ENCODE assay signal across 23 cellular contexts in the genomic region with DNA sequence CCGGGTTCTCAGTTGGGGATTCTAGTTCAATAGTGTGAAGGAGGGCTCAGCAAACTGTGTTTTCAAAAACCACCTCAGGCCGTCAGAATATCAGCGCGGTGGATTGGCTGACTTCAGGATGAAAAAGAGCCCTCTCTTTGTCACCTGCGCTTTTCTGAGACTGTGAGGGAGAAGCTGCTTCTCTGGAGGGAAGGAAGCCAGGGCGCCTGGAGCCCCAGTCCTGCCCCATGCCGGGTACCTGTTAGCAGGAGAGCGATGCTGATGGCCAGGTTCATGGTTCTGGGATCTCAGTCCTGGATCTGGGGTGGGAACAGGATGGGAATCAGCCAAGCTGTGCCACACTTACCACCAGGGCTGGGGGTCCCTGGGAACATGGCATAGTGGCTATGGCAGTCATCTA. TPM values are rescaled to one million over a fixed set of nuclear protein-coding genes. Genes with fewer than 3 reads are reported as not detected.
DNase-seq lines count a peak whose midpoint lies in the region; ATAC-seq and TF ChIP-seq lines count a peak whose summit lies in the region.
"Had no signal": no experiment of that assay in that cellular context is flagged by ENCODE, and none has a peak within 500 bp of the region (broad histone marks: within the 10 kb centered on the region; RNA-seq: fewer than 3 reads in every experiment).

No MANE protein-coding gene starts in this region.

- no peaks in the 10 kb centered on the region for H3K79me1 ChIP-seq in mesenchymal stem cell (replicated peaks; ENCODE audit: low read length, poor library complexity, severe bottlenecking)

- no peak overlapping the region for H2BK120ac ChIP-seq in mesenchymal stem cell (ENCODE audit: low read depth, low read length)

- peaks cover 45% of the 10 kb centered on the region for H3K79me2 ChIP-seq in SK-N-SH (ENCODE audit: insufficient read depth)

- peak overlapping the region; percentile 90 for H3K4me2 ChIP-seq in SK-N-SH
- no peak overlapping the region for H3K4me2 ChIP-seq in mesenchymal stem cell (ENCODE audit: low read length, poor library complexity, severe bottlenecking)

- TF ChIP-seq EP300 in SK-N-SH (IDR thresholded peaks at IDR 0.05; ENCODE audit: borderline replicate concordance in 1 of 2, low read depth in 1 of 2, low read length in 1 of 2), result no peak

- H2BK15ac ChIP-seq in mesenchymal stem cell (ENCODE audit: low read depth, poor library complexity, severe bottlenecking), result no peak overlapping the region

- no peak overlapping the region for H2BK5ac ChIP-seq in mesenchymal stem cell (ENCODE audit: low read depth, low read length, poor library complexity, severe bottlenecking)

- H4K20me1 ChIP-seq in SK-N-SH (ENCODE audit: insufficient read depth), result peaks cover 38% of the 10 kb centered on the region

- no peaks in the 10 kb centered on the region for H3K9me3 Mint-ChIP-seq in activated T-cell treated with anti-CD3 and anti-CD28 coated beads, Interleukin-2, amount 50 U/mL, for 24 hours
- H3K9me3 Mint-ChIP-seq: naive thymus-derived CD4-positive, alpha-beta T cell had no signal

- DNase-seq in SK-N-SH (no peak), dorsolateral prefrontal cortex (no peak), mesenchymal stem cell (no peak), coronary artery (ENCODE audit: low spot score) (no peak), LoVo (ENCODE audit: low spot score) (no peak), NOMO-1 treated with dmso at 0.1 percent for 144 hours (lab: John Stamatoyannopoulos, UW; ENCODE audit: unreplicated experiment) (no peak)
- no peak for DNase-seq in activated T-cell treated with anti-CD3 and anti-CD28 coated beads, Interleukin-2, amount 50 U/mL, for 24 hours
- DNase-seq: activated CD4-positive, alpha-beta T cell treated with anti-CD3 and anti-CD28 coated beads, Interleukin-2, amount 50 U/mL, for 1 hour; activated naive CD4-positive, alpha-beta T cell treated with Interleukin-2 at 50 U/mL for 16 hours; DMS153; islet precursor cell; mammary epithelial cell; MG63; naive thymus-derived CD4-positive, alpha-beta T cell; NCI-H1694 treated with DMSO at 0.1 percent for 48 hours; psoas muscle; RPMI8226; testis had no signal

- no peak overlapping the region for H3K18ac ChIP-seq in mesenchymal stem cell (ENCODE audit: low read depth in 1 of 2, low read length in 2 of 2)

- TF ChIP-seq RAD21 in SK-N-SH (IDR thresholded peaks at IDR 0.05; ENCODE audit: low read length), result no peak

- no peak for ATAC-seq in SK-N-SH treated with all-trans-retinoic acid at 6 μM for 48 hours
- ATAC-seq: HepG2; naive thymus-derived CD4-positive, alpha-beta T cell; psoas muscle had no signal

- peaks cover 32% of the 10 kb centered on the region for H3F3A ChIP-seq in SK-N-SH (replicated peaks; ENCODE audit: insufficient read depth)

- H3K36me3 ChIP-seq in SK-N-SH (replicated peaks in 1 of 2; ENCODE audit: control insufficient read depth in 1 of 2, insufficient read depth in 2 of 2, low read length in 1 of 2) (peaks cover 22 to 33% of the 10 kb centered on the region in 2 experiments), mesenchymal stem cell (ENCODE audit: control insufficient read depth in 1 of 2, insufficient read depth in 2 of 2, low read depth in 1 of 2, low read length in 2 of 2) (peaks cover 0 to 30% of the 10 kb centered on the region in 2 experiments)

- no peaks in the 10 kb centered on the region for H3K27me3 ChIP-seq in SK-N-SH (ENCODE audit: insufficient read depth)
- H3K27me3 ChIP-seq in dorsolateral prefrontal cortex, result peaks cover 0 to 17% (median 0%) of the 10 kb centered on the region in 45 donors
- peaks cover 0 to 79% of the 10 kb centered on the region in 2 experiments for H3K27me3 ChIP-seq in mesenchymal stem cell (ENCODE audit: control insufficient read depth in 1 of 2, insufficient read depth in 1 of 2, low read length in 2 of 2)
- H3K27me3 ChIP-seq: MG63, testis had no signal

- CTCF ChIA-PET in SK-N-SH (lab: Yijun Ruan, JAX), result interaction anchor here (2.8 to 6.2 kb wide), 2 partner anchors 54 to 64 kb away, joined by 13 to 60 read pairs; no protein-coding TSS in a partner anchor

- H3K4ac ChIP-seq in mesenchymal stem cell (ENCODE audit: low read depth in 1 of 2, low read length in 2 of 2), result no peak overlapping the region

- H3K27ac ChIP-seq in SK-N-SH (ENCODE audit: low read depth in 2 of 2, low read length in 1 of 2), result no peak overlapping the region
- peak overlapping the region in 14 of 59 donors; percentile 7 to 97 (median 44) for H3K27ac ChIP-seq in dorsolateral prefrontal cortex
- no peak overlapping the region for H3K27ac ChIP-seq in mesenchymal stem cell (ENCODE audit: low read length, poor library complexity, severe bottlenecking)
- H3K27ac ChIP-seq in coronary artery, result no peak overlapping the region
- H3K27ac ChIP-seq: 22Rv1, epithelial cell of prostate, psoas muscle, testis had no signal

- no peak overlapping the region for H3K14ac ChIP-seq in mesenchymal stem cell (ENCODE audit: low read length in 2 of 2)

- no peak overlapping the region for H4K91ac ChIP-seq in mesenchymal stem cell (ENCODE audit: low read length)

- WGBS in SK-N-SH (ENCODE audit: low lambda C conversion rate), result 94% methylated on average over 8 of the region's 8 CpGs
- 90% methylated on average over 7 of the region's 8 CpGs for WGBS in mesenchymal stem cell

- no peak overlapping the region for H3K23ac ChIP-seq in mesenchymal stem cell (ENCODE audit: low read length in 2 of 2)

- intact Hi-C loops in dorsolateral prefrontal cortex (cut with DNase I), result no loop called here

- no peak overlapping the region for H3K4me3 Mint-ChIP-seq in activated T-cell treated with anti-CD3 and anti-CD28 coated beads, Interleukin-2, amount 50 U/mL, for 24 hours

- no peak overlapping the region for H4K8ac ChIP-seq in mesenchymal stem cell (ENCODE audit: low read length)

- H3K27ac Mint-ChIP-seq in activated T-cell treated with anti-CD3 and anti-CD28 coated beads, Interleukin-2, amount 50 U/mL, for 24 hours, result no peak overlapping the region
- H3K27ac Mint-ChIP-seq: CD14-positive monocyte; naive thymus-derived CD4-positive, alpha-beta T cell had no signal

- peaks cover 15% of the 10 kb centered on the region for H3K4me1 Mint-ChIP-seq in activated T-cell treated with anti-CD3 and anti-CD28 coated beads, Interleukin-2, amount 50 U/mL, for 24 hours (ENCODE audit: low read depth)

- TF ChIP-seq CTCF in SK-N-SH (IDR thresholded peaks at IDR 0.05), result no peak
- no peak for TF ChIP-seq CTCF in dorsolateral prefrontal cortex (IDR thresholded peaks at IDR 0.05 in 54 of 56, conservative IDR thresholded peaks at IDR 0.05 in 2 of 56; ENCODE audit: low read depth in 1 of 56, partially characterized antibody in 56 of 56)
- TF ChIP-seq CTCF in coronary artery (IDR thresholded peaks at IDR 0.05), result no peak

- POLR2A ChIA-PET in SK-N-SH (lab: Yijun Ruan, JAX), result no interaction called here

- no peaks in the 10 kb centered on the region for H3K9me2 ChIP-seq in SK-N-SH

- peaks cover 71% of the 10 kb centered on the region for H3K27me3 Mint-ChIP-seq in activated T-cell treated with anti-CD3 and anti-CD28 coated beads, Interleukin-2, amount 50 U/mL, for 24 hours

- H3K4me1 ChIP-seq in SK-N-SH (ENCODE audit: control insufficient read depth in 1 of 2, insufficient read depth in 2 of 2, low read depth in 1 of 2, low read length in 1 of 2) (peaks cover 29 to 59% of the 10 kb centered on the region in 2 experiments), mesenchymal stem cell (ENCODE audit: control insufficient read depth, insufficient read depth, low read depth, low read length) (peaks cover 23% of the 10 kb centered on the region)

- H3K9me3 ChIP-seq in SK-N-SH (no peaks in the 10 kb centered on the region), mesenchymal stem cell (ENCODE audit: control insufficient read depth, low read length) (no peaks in the 10 kb centered on the region)
- H3K9me3 ChIP-seq: MG63, psoas muscle, testis had no signal

- no peak overlapping the region for H2AK5ac ChIP-seq in mesenchymal stem cell (ENCODE audit: low read length, severe bottlenecking)

- H3K4me3 ChIP-seq in SK-N-SH (ENCODE audit: low read depth in 2 of 2, low read length in 1 of 2) (peak overlapping the region; percentile 87 to 96; a peak in 1 of 4 replicates), dorsolateral prefrontal cortex (peak overlapping the region in 56 of 59 donors; percentile 10 to 86 (median 72)), mesenchymal stem cell (ENCODE audit: insufficient read depth in 1 of 2, low read depth in 1 of 2, low read length in 2 of 2) (peak overlapping the region in 1 of 2 experiments; percentile 92), coronary artery (no peak overlapping the region)
- H3K4me3 ChIP-seq: psoas muscle, testis had no signal

- H3K9ac ChIP-seq in SK-N-SH (peak overlapping the region; percentile 79; the same call in 1 of the 2 replicates), mesenchymal stem cell (ENCODE audit: low read length) (peak overlapping the region; percentile 87)

- no peaks in the 10 kb centered on the region for H3K36me3 Mint-ChIP-seq in activated T-cell treated with anti-CD3 and anti-CD28 coated beads, Interleukin-2, amount 50 U/mL, for 24 hours (ENCODE audit: low read depth)
- H3K36me3 Mint-ChIP-seq: CD14-positive monocyte had no signal

- H2BK12ac ChIP-seq in mesenchymal stem cell (ENCODE audit: low read length in 2 of 2), result no peak overlapping the region

- H2AFZ ChIP-seq in SK-N-SH (ENCODE audit: low read depth), result no peak overlapping the region
- H2AFZ ChIP-seq in mesenchymal stem cell (ENCODE audit: low read depth, low read length), result no peak overlapping the region

TF ChIP-seq in SK-N-SH, 30 proteins besides CTCF, POLR2A, EP300 and RAD21:
- no peak for TF ChIP-seq MEF2A (IDR thresholded peaks at IDR 0.05; ENCODE audit: borderline replicate concordance, low read depth)
- no peak for TF ChIP-seq MXI1 (IDR thresholded peaks at IDR 0.05; ENCODE audit: low read depth, low read length)
- no peak for TF ChIP-seq POLR2AphosphoS5 (IDR thresholded peaks at IDR 0.05; ENCODE audit: low read depth, low read length)
- TF ChIP-seq RCOR1 (IDR thresholded peaks at IDR 0.05; ENCODE audit: low read length), result no peak
TF ChIP-seq in SK-N-SH: peak in this region for 0.

TF ChIP-seq in SK-N-SH treated with all-trans-retinoic acid at 6 μM for 48 hours, 23 proteins besides CTCF, POLR2A, EP300 and RAD21 (continues in another document):
- TF ChIP-seq PPARA (CRISPR knock-in tag; IDR thresholded peaks at IDR 0.05; ENCODE audit: borderline replicate concordance) (no peak), BACH2 (CRISPR knock-in tag; IDR thresholded peaks at IDR 0.05; ENCODE audit: borderline replicate concordance) (no peak), CSDC2 (CRISPR knock-in tag; IDR thresholded peaks at IDR 0.05) (no peak), OSR1 (CRISPR knock-in tag; IDR thresholded peaks at IDR 0.05) (no peak)

RNA-seq across cellular contexts. Expression of gene THY1, which starts 2.3 kb away (rescaled TPM):
- polyA plus RNA-seq in SK-N-SH (2012; rRNA removed), result 1,091 and 1,905 TPM in 2 replicates
- polyA plus RNA-seq in SK-N-SH (2012; cell fraction: cytosol; rRNA removed), result 451 and 1,082 TPM in 2 replicates
- polyA plus RNA-seq in SK-N-SH (2012; cell fraction: nucleus; rRNA removed), result 429 and 498 TPM in 2 replicates
- 100 to 1,000 TPM; 161 to 881 (median 538) TPM for total RNA-seq in dorsolateral prefrontal cortex
- 87.8 TPM for polyA plus RNA-seq in mesenchymal stem cell (2013, experiment 1 of 2)
- polyA plus RNA-seq in mesenchymal stem cell (2013, experiment 2 of 2), result 87.6 TPM
- total RNA-seq: HepG2 had no signal
- polyA plus RNA-seq: CD14-positive monocyte; HepG2; naive thymus-derived CD4-positive, alpha-beta T cell had no signal

RNA-seq across cellular contexts. Expression of gene USP2, which starts 39.1 kb away (rescaled TPM):
- 0.81 and 0.97 TPM in 2 replicates for polyA plus RNA-seq in SK-N-SH (2012; rRNA removed)
- 0.46 and 0.60 TPM in 2 replicates for polyA plus RNA-seq in SK-N-SH (2012; cell fraction: cytosol; rRNA removed)
- polyA plus RNA-seq in SK-N-SH (2012; cell fraction: nucleus; rRNA removed), result 1.6 TPM in 2 replicates
- total RNA-seq in dorsolateral prefrontal cortex, result 10 to 100 TPM; 32.5 to 68.6 (median 46.7) TPM
- 0.65 TPM for polyA plus RNA-seq in mesenchymal stem cell (2013, experiment 1 of 2)
- 0.60 TPM for polyA plus RNA-seq in mesenchymal stem cell (2013, experiment 2 of 2)
- polyA plus RNA-seq: CD14-positive monocyte had no signal
